Comparison of ENCODE assay signal across 13 cellular contexts in genomic region chr5:131303537-131303936, GRCh38. TPM values are rescaled to one million over a fixed set of nuclear protein-coding genes. Genes with fewer than 3 reads are reported as not detected.
A peak's percentile ranks its signal among the peaks of the same experiment; 100 is the strongest.
DNase-seq lines count a peak whose midpoint lies in the region; ATAC-seq and TF ChIP-seq lines count a peak whose summit lies in the region.
"Had no signal": no experiment of that assay in that cellular context is flagged by ENCODE, and none has a peak within 500 bp of the region (broad histone marks: within the 10 kb centered on the region; RNA-seq: fewer than 3 reads in every experiment).

No MANE protein-coding gene starts in this region.

- POLR2A ChIA-PET in activated CD4-positive, alpha-beta memory T cell treated with anti-CD3 and anti-CD28 coated beads for 36 hours (lab: Charles Lee): interaction anchor here (1.0 kb wide), 1 partner anchor 10 kb away, joined by 3 read pairs; no protein-coding TSS in a partner anchor
- POLR2A ChIA-PET in activated CD4-positive, alpha-beta memory T cell treated with anti-CD3 and anti-CD28 coated beads, Interleukin-2, amount 10 ng/mL, durations not matched to agents 7 days and 5 days (lab: Charles Lee): interaction anchor here (1.0 to 1.4 kb wide), 2 partner anchors 13 to 18 kb away, joined by 3 read pairs; no protein-coding TSS in a partner anchor
- POLR2A ChIA-PET in PC-9 (lab: Charles Lee; ENCODE audit: unreplicated experiment): no interaction called here

- peak overlapping the region; percentile 39; the same call in 1 of the 2 replicates for H3K27ac ChIP-seq in PC-9
- H3K27ac ChIP-seq: body of pancreas had no signal

- no peaks in the 10 kb centered on the region for H3K27me3 Mint-ChIP-seq in activated CD4-positive, alpha-beta memory T cell treated with anti-CD3 and anti-CD28 coated beads for 36 hours
- no peaks in the 10 kb centered on the region for H3K27me3 Mint-ChIP-seq in activated CD4-positive, alpha-beta memory T cell treated with anti-CD3 and anti-CD28 coated beads, Interleukin-2, amount 10 ng/mL, durations not matched to agents 7 days and 5 days
- no peaks in the 10 kb centered on the region for H3K27me3 Mint-ChIP-seq in chondrocyte (ENCODE audit: low read depth)
- no peaks in the 10 kb centered on the region for H3K27me3 Mint-ChIP-seq in natural killer cell (ENCODE audit: low read depth in 2 of 2)

- H3K79me2 ChIP-seq in PC-9 (ENCODE audit: low read depth): peaks cover 60% of the 10 kb centered on the region

- BruUV-seq in PC-9 (replicated peaks; lab: Mats Ljungman, UMichigan): no TSS peak

- H3K4me2 ChIP-seq in PC-9: peak overlapping the region; percentile 15; the same call in 1 of the 2 replicates

- peaks cover 6% of the 10 kb centered on the region for H3K9me3 ChIP-seq in PC-9 (ENCODE audit: insufficient read depth, low read depth)
- H3K9me3 ChIP-seq: body of pancreas, HAP-1 had no signal

- no peaks in the 10 kb centered on the region for H3K9me2 ChIP-seq in PC-9 (ENCODE audit: insufficient read depth)

- CTCF ChIA-PET in activated CD4-positive, alpha-beta memory T cell treated with anti-CD3 and anti-CD28 coated beads for 36 hours (lab: Charles Lee): no interaction called here
- CTCF ChIA-PET in activated CD4-positive, alpha-beta memory T cell treated with anti-CD3 and anti-CD28 coated beads, Interleukin-2, amount 10 ng/mL, durations not matched to agents 7 days and 5 days (lab: Charles Lee): no interaction called here
- CTCF ChIA-PET in PC-9 (lab: Charles Lee): interaction anchor here (0.6 kb wide), 1 partner anchor 26 kb away, joined by 3 read pairs; no protein-coding TSS in a partner anchor

- no peak overlapping the region for H3K4me3 ChIP-seq in PC-9
- H3K4me3 ChIP-seq: body of pancreas, HAP-1 had no signal

- no peak for DNase-seq in activated CD4-positive, alpha-beta memory T cell treated with anti-CD3 and anti-CD28 coated beads for 36 hours
- no peak for DNase-seq in activated CD4-positive, alpha-beta memory T cell treated with anti-CD3 and anti-CD28 coated beads, Interleukin-2, amount 10 ng/mL, durations not matched to agents 7 days and 5 days
- DNase-seq in PC-9 (peak in 1 of 2 experiments; percentile 36), chondrocyte (ENCODE audit: low spot score) (no peak), natural killer cell (no peak), GM13977 (ENCODE audit: low spot score) (no peak), kidney tubule cell (ENCODE audit: low spot score) (no peak)
- DNase-seq: body of pancreas, NCI-H1105, NCI-H510A had no signal

- ATAC-seq in natural killer cell: no peak
- ATAC-seq in HG03039 (IDR thresholded peaks at IDR 0.05; ENCODE audit: unreplicated experiment): no peak
- ATAC-seq: body of pancreas had no signal

- peaks cover 17% of the 10 kb centered on the region for H3K4me1 ChIP-seq in PC-9 (replicated peaks; ENCODE audit: insufficient read depth)

- TF ChIP-seq CTCF in PC-9 (conservative IDR thresholded peaks at IDR 0.05) (no peak), chondrocyte (IDR thresholded peaks at IDR 0.05) (no peak), natural killer cell (IDR thresholded peaks at IDR 0.05) (no peak), GM13977 (IDR thresholded peaks at IDR 0.05; ENCODE audit: extremely low read depth, insufficient read depth, missing control alignments) (no peak)

- H3K9me3 Mint-ChIP-seq in activated CD4-positive, alpha-beta memory T cell treated with anti-CD3 and anti-CD28 coated beads for 36 hours: peaks cover 10% of the 10 kb centered on the region
- H3K9me3 Mint-ChIP-seq in activated CD4-positive, alpha-beta memory T cell treated with anti-CD3 and anti-CD28 coated beads, Interleukin-2, amount 10 ng/mL, durations not matched to agents 7 days and 5 days: peaks cover 7% of the 10 kb centered on the region
- H3K9me3 Mint-ChIP-seq in chondrocyte (ENCODE audit: low read depth) (peaks cover 2% of the 10 kb centered on the region), natural killer cell (no peaks in the 10 kb centered on the region)

- no peaks in the 10 kb centered on the region for H3F3A ChIP-seq in PC-9 (ENCODE audit: insufficient read depth, low read depth)

- no peaks in the 10 kb centered on the region for H3K36me3 ChIP-seq in PC-9 (ENCODE audit: low read depth)
- H3K36me3 ChIP-seq: HAP-1 had no signal

- no peaks in the 10 kb centered on the region for H3K27me3 ChIP-seq in PC-9 (ENCODE audit: insufficient read depth, low read depth)
- H3K27me3 ChIP-seq: body of pancreas had no signal

- no peak overlapping the region for H2AFZ ChIP-seq in PC-9

- intact Hi-C loops in activated CD4-positive, alpha-beta memory T cell treated with anti-CD3 and anti-CD28 coated beads for 36 hours (cut with micrococcal nuclease): no loop called here
- intact Hi-C loops in PC-9 (cut with micrococcal nuclease; ENCODE audit: unreplicated experiment): no loop called here
- intact Hi-C loops in natural killer cell (cut with micrococcal nuclease): no loop called here

- in situ Hi-C loops in GM13977 (cut with MboI; ENCODE audit: low pct_unique_long_range_greater_than_20kb, low sequenced_read_pairs, unreplicated experiment): no loop called here

- H3K36me3 Mint-ChIP-seq in activated CD4-positive, alpha-beta memory T cell treated with anti-CD3 and anti-CD28 coated beads for 36 hours: peaks cover 23% of the 10 kb centered on the region
- peaks cover 70% of the 10 kb centered on the region for H3K36me3 Mint-ChIP-seq in activated CD4-positive, alpha-beta memory T cell treated with anti-CD3 and anti-CD28 coated beads, Interleukin-2, amount 10 ng/mL, durations not matched to agents 7 days and 5 days (ENCODE audit: low read depth)
- peaks cover 1% of the 10 kb centered on the region for H3K36me3 Mint-ChIP-seq in chondrocyte (ENCODE audit: low read depth)
- no peaks in the 10 kb centered on the region for H3K36me3 Mint-ChIP-seq in natural killer cell

- H3K27ac Mint-ChIP-seq in activated CD4-positive, alpha-beta memory T cell treated with anti-CD3 and anti-CD28 coated beads for 36 hours: peak overlapping the region; percentile 61
- H3K27ac Mint-ChIP-seq in activated CD4-positive, alpha-beta memory T cell treated with anti-CD3 and anti-CD28 coated beads, Interleukin-2, amount 10 ng/mL, durations not matched to agents 7 days and 5 days: no peak overlapping the region
- peak overlapping the region; percentile 86 for H3K27ac Mint-ChIP-seq in chondrocyte (ENCODE audit: unreplicated experiment)
- peak overlapping the region; percentile 58 to 75 for H3K27ac Mint-ChIP-seq in natural killer cell

- H3K4me1 Mint-ChIP-seq in activated CD4-positive, alpha-beta memory T cell treated with anti-CD3 and anti-CD28 coated beads for 36 hours (ENCODE audit: low read depth): peaks cover 66% of the 10 kb centered on the region
- H3K4me1 Mint-ChIP-seq in activated CD4-positive, alpha-beta memory T cell treated with anti-CD3 and anti-CD28 coated beads, Interleukin-2, amount 10 ng/mL, durations not matched to agents 7 days and 5 days: peaks cover 61% of the 10 kb centered on the region
- H3K4me1 Mint-ChIP-seq in chondrocyte (ENCODE audit: low read depth) (peaks cover 36% of the 10 kb centered on the region), natural killer cell (peaks cover 64 to 67% of the 10 kb centered on the region in 2 donors)

- 0 out of 2 replicates have a peak, but pooled peaks cover 6% of the 10 kb centered on the region for H4K20me1 ChIP-seq in PC-9 (ENCODE audit: insufficient read depth)

- no peak overlapping the region for H3K4me3 Mint-ChIP-seq in activated CD4-positive, alpha-beta memory T cell treated with anti-CD3 and anti-CD28 coated beads for 36 hours
- no peak overlapping the region for H3K4me3 Mint-ChIP-seq in activated CD4-positive, alpha-beta memory T cell treated with anti-CD3 and anti-CD28 coated beads, Interleukin-2, amount 10 ng/mL, durations not matched to agents 7 days and 5 days
- H3K4me3 Mint-ChIP-seq in chondrocyte (ENCODE audit: unreplicated experiment) (no peak overlapping the region), natural killer cell (no peak overlapping the region)
- H3K4me3 Mint-ChIP-seq: mesothelial cell of epicardium had no signal

RNA-seq across cellular contexts. Expression of gene CDC42SE2, which starts 39.7 kb away (rescaled TPM):
- 100 to 1,000 TPM; 103 to 104 TPM for total RNA-seq in activated CD4-positive, alpha-beta memory T cell treated with anti-CD3 and anti-CD28 coated beads for 36 hours
- 100 to 1,000 TPM; 163 to 166 TPM for total RNA-seq in activated CD4-positive, alpha-beta memory T cell treated with anti-CD3 and anti-CD28 coated beads, Interleukin-2, amount 10 ng/mL, durations not matched to agents 7 days and 5 days
- total RNA-seq in PC-9 (2021): 27.3 and 32.8 TPM in 2 replicates
- total RNA-seq in chondrocyte: 21.1 to 23.7 TPM (median 22.0 TPM) in 3 replicates
- total RNA-seq in natural killer cell: 100 to 1,000 TPM; 140 to 183 (median 166) TPM
